Comparison of ENCODE assay signal across 1 cellular context in the genomic region with DNA sequence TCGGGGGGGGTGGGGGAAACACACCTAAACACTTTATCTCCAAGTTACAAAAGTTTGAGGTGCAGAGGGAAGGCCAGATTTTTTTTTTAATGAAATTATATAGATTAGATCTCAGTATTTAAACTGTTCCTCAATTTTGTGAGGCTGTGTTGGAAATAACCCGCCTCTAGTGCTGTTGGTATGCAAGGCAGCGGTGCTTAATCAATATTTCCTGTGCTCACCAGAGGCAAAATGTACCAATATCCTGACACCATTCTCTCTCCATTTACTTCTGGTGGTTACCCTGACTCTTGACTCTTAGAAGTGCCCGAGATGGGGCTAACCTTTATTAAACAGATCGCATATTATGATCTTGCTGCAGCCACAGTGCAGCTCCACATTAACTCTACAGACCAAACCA.
TF ChIP-seq lines count a peak whose summit lies in the region.

No MANE protein-coding gene starts in this region.

TF ChIP-seq in K562, 482 proteins besides CTCF, POLR2A, EP300 and RAD21:
- no peak for TF ChIP-seq ILK (tag; IDR thresholded peaks at IDR 0.05; ENCODE audit: borderline replicate concordance, low read depth)
- TF ChIP-seq GABPB1 (CRISPR knock-in tag; IDR thresholded peaks at IDR 0.05): no peak
TF ChIP-seq in K562: peak in this region for 0.
